In the genomic region with DNA sequence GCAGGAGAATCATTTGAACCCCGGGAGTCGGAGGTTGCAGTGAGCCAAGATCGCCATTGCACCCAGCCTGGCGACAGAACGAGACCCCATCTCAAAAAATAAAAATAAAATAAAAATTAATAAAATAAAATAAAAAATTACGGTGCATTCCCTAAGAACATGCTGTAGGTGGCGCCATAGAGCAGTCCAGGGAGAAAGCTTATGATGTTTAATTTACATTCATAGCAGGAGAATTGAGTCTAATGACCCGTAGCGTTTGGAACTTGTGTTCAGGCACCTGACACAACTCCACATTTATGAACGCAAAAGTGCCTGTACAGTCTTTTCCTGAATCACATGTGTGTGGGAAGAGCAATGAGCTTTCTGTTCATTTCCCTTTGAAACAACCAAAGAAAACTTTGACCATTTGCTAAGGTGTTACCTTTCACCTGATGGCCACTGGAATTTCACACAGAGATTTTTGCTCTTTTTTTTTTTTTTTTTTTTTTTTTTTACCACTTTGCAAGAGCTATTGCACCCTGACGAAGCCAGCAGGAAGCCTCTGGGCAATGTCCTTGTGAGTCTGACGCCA, we compare ENCODE assay signal across 8 cellular contexts.
DNase-seq lines count a peak whose midpoint lies in the region; ATAC-seq, FAIRE-seq and TF ChIP-seq lines count a peak whose summit lies in the region.

No MANE protein-coding gene starts in this region.

- TF ChIP-seq RAD21 in K562 (CRISPR knock-in tag; conservative IDR thresholded peaks at IDR 0.05 in 1 of 2, IDR thresholded peaks at IDR 0.05 in 1 of 2), result no peak

- POLR2A ChIA-PET in K562 (lab: Yijun Ruan, JAX), result interaction anchor here (0.6 kb wide), 2 partner anchors 8 to 287 kb away, joined by 3 read pairs; a partner anchor contains a TSS

- H3K9me3 ChIP-seq in left ventricle myocardium inferior (replicated peaks) (no peaks in the 10 kb centered on the region), right cardiac atrium (ENCODE audit: control insufficient read depth, low read length) (no peaks in the 10 kb centered on the region), K562 (replicated peaks; ENCODE audit: control insufficient read depth, insufficient read depth, low read depth, low read length) (no peaks in the 10 kb centered on the region), right lobe of liver (no peaks in the 10 kb centered on the region)

- no peak overlapping the region for H3K9ac ChIP-seq in K562 (ENCODE audit: insufficient read depth in 1 of 2, low read depth in 2 of 2, low read length in 2 of 2)

- H3K4me1 ChIP-seq in left ventricle myocardium inferior (no peaks in the 10 kb centered on the region), right cardiac atrium (ENCODE audit: control insufficient read depth, insufficient read depth, low read length) (no peaks in the 10 kb centered on the region), K562 (replicated peaks in 1 of 2; ENCODE audit: control insufficient read depth in 2 of 2, insufficient read depth in 2 of 2, low read length in 2 of 2) (no peaks in the 10 kb centered on the region), right lobe of liver (no peaks in the 10 kb centered on the region)

- peak; percentile 76 for TF ChIP-seq CTCF in left ventricle myocardium inferior (IDR thresholded peaks at IDR 0.05; ENCODE audit: borderline replicate concordance)
- TF ChIP-seq CTCF in K562 (IDR thresholded peaks at IDR 0.05 in 2 of 3, conservative IDR thresholded peaks at IDR 0.05 in 1 of 3; ENCODE audit: insufficient read depth in 2 of 3, low read depth in 1 of 3, low read length in 3 of 3), result peak; percentile 30 to 69 (median 34); a peak in 4 of 6 replicates
- peak; percentile 29 to 81 (median 72) for TF ChIP-seq CTCF in right lobe of liver (IDR thresholded peaks at IDR 0.05)

- H3K9me1 ChIP-seq in K562 (ENCODE audit: control insufficient read depth, insufficient read depth, low read length), result no peaks in the 10 kb centered on the region

- no TSS peak for BruUV-seq in K562 (replicated peaks; lab: Mats Ljungman, UMichigan)

- no peaks in the 10 kb centered on the region for H3K79me2 ChIP-seq in K562 (ENCODE audit: control insufficient read depth, insufficient read depth, low read length)

- H2AFZ ChIP-seq in K562 (ENCODE audit: low read depth, low read length), result no peak overlapping the region

- H3K4me3 ChIP-seq in left ventricle myocardium inferior (no peak overlapping the region), right cardiac atrium (ENCODE audit: low read length) (no peak overlapping the region), K562 (no peak overlapping the region), right lobe of liver (no peak overlapping the region)

- intact Hi-C loops in left ventricle myocardium inferior (cut with micrococcal nuclease) (no loop called here), right cardiac atrium (cut with DNase I) (no loop called here), K562 (cut with micrococcal nuclease) (no loop called here), right lobe of liver (cut with DNase I) (no loop called here)

- CTCF ChIA-PET in K562 (lab: Yijun Ruan, JAX; ENCODE audit: low intra/inter-chr PET ratio), result interaction anchor here (0.6 to 0.8 kb wide), 3 partner anchors 9 to 154 kb away, joined by 3 to 5 read pairs (median 4); no protein-coding TSS in a partner anchor

- H3K27ac ChIP-seq in left ventricle myocardium inferior (replicated peaks) (no peak overlapping the region), right cardiac atrium (ENCODE audit: low read length) (no peak overlapping the region), K562 (ENCODE audit: extremely low read depth, low read depth, low read length) (no peak overlapping the region), right lobe of liver (no peak overlapping the region)

- ATAC-seq in right cardiac atrium, result no peak
- ATAC-seq in K562, result no peak
- ATAC-seq in right lobe of liver, result peak in 3 of 4 donors; percentile 45 to 65 (median 49)
- no peak for ATAC-seq in GM21786 (IDR thresholded peaks at IDR 0.05; ENCODE audit: unreplicated experiment)

- TF ChIP-seq POLR2A in K562 (conservative IDR thresholded peaks at IDR 0.05) (no peak), right lobe of liver (IDR thresholded peaks at IDR 0.05) (no peak)

- no peak for FAIRE-seq in K562 (lab: Jason Lieb, UNC)

- H3K27me3 ChIP-seq in left ventricle myocardium inferior (ENCODE audit: low read depth) (no peaks in the 10 kb centered on the region), right cardiac atrium (ENCODE audit: control insufficient read depth, insufficient read depth) (no peaks in the 10 kb centered on the region), K562 (ENCODE audit: control insufficient read depth in 2 of 2, insufficient read depth in 2 of 2, low read length in 2 of 2) (peaks cover 0 to 13% of the 10 kb centered on the region in 2 experiments; a peak in 3 of 5 replicates), right lobe of liver (no peaks in the 10 kb centered on the region)

- DNase-seq in left ventricle myocardium inferior, result no peak
- DNase-seq in right cardiac atrium, result no peak
- DNase-seq in NCI-H1105 (lab: John Stamatoyannopoulos, UW), result peak; percentile 9
- DNase-seq in K562 (ENCODE audit: extremely low read depth in 1 of 4, low spot score in 3 of 4), result peak; percentile 22 to 42 (median 34)
- DNase-seq in right lobe of liver, result no peak
- DNase-seq in midbrain (lab: John Stamatoyannopoulos, UW), result no peak
- DNase-seq in activated CD8-positive, alpha-beta memory T cell treated with anti-CD3 and anti-CD28 coated beads for 24 hours, result no peak

- no peak overlapping the region for H3K4me2 ChIP-seq in K562 (ENCODE audit: insufficient read depth, low read length)

- H4K20me1 ChIP-seq in K562 (replicated peaks; ENCODE audit: control insufficient read depth, insufficient read depth, low read length), result no peaks in the 10 kb centered on the region

- no peak for TF ChIP-seq EP300 in K562 (IDR thresholded peaks at IDR 0.05; ENCODE audit: low read length)

- WGBS in right cardiac atrium, result 36% methylated on average over 12 of the region's 12 CpGs
- 4% methylated on average over 12 of the region's 12 CpGs for WGBS in K562 (ENCODE audit: insufficient coverage, low coverage, missing lambda C conversion rate)
- 19% methylated on average over 12 of the region's 12 CpGs for WGBS in right lobe of liver (ENCODE audit: insufficient coverage, low coverage, low lambda C conversion rate, missing lambda C conversion rate)

- in situ Hi-C loops in K562 (cut with MboI), result no loop called here

- no peaks in the 10 kb centered on the region for H3K36me3 ChIP-seq in left ventricle myocardium inferior
- H3K36me3 ChIP-seq in K562 (ENCODE audit: control insufficient read depth, insufficient read depth, low read length), result no peaks in the 10 kb centered on the region
- no peaks in the 10 kb centered on the region for H3K36me3 ChIP-seq in right lobe of liver

TF ChIP-seq in K562, 482 proteins besides CTCF, POLR2A, EP300 and RAD21:
- TF ChIP-seq SMARCA4 (IDR thresholded peaks at IDR 0.05), result no peak
- no peak for TF ChIP-seq CEBPB (tag; IDR thresholded peaks at IDR 0.05)
- TF ChIP-seq, protein P1, sequence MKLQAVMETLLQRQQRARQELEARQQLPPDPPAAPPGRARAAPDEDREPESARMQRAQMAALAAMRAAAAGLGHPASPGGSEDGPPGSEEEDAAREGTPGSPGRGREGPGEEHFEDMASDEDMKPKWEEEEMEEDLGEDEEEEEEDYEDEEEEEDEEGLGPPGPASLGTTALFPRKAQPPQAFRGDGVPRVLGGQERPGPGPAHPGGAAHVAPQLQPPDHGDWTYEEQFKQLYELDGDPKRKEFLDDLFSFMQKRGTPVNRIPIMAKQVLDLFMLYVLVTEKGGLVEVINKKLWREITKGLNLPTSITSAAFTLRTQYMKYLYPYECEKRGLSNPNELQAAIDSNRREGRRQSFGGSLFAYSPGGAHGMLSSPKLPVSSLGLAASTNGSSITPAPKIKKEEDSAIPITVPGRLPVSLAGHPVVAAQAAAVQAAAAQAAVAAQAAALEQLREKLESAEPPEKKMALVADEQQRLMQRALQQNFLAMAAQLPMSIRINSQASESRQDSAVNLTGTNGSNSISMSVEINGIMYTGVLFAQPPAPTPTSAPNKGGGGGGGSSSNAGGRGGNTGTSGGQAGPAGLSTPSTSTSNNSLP (IDR thresholded peaks at IDR 0.05; ENCODE audit: borderline replicate concordance, low read depth, low read length), result 0 out of 2 replicates have a peak, but pooled peaks have one; percentile 32
TF ChIP-seq in K562: peak in this region for 1.

Comparison
In these comparisons a context has a peak if more than half of its experiments do, and no peak if none do; other contexts are left out.
1. DNase-seq: peak in NCI-H1105 (single experiment) and K562 (4 of 4); none in left ventricle myocardium inferior (single experiment), right cardiac atrium (0 of 3), right lobe of liver (0 of 3), midbrain (single experiment) and activated CD8-positive, alpha-beta memory T cell treated with anti-CD3 and anti-CD28 coated beads for 24 hours (single experiment).
2. ATAC-seq: peak in right lobe of liver (3 of 4); none in right cardiac atrium (0 of 2), K562 (single experiment) and GM21786 (single experiment).
3. Peak in every context shown above with its lines, with median percentiles within 50 percentile points of each other: CTCF ChIP-seq.